Comparison of ENCODE assay signal across 15 cellular contexts in genomic region chr12:124744273-124744640, GRCh38.
DNase-seq lines count a peak whose midpoint lies in the region; ATAC-seq and TF ChIP-seq lines count a peak whose summit lies in the region.
"Had no signal": no experiment of that assay in that cellular context is flagged by ENCODE, and none has a peak within 500 bp of the region (broad histone marks: within the 10 kb centered on the region; RNA-seq: fewer than 3 reads in every experiment).

No MANE protein-coding gene starts in this region.

- peaks cover 16% of the 10 kb centered on the region for H3K4me1 ChIP-seq in A673 (ENCODE audit: insufficient read depth, low read length, poor library complexity, severe bottlenecking)
- H3K4me1 ChIP-seq in Panc1 (ENCODE audit: control insufficient read depth, insufficient read depth, low read length): peaks cover 88% of the 10 kb centered on the region
- H3K4me1 ChIP-seq in esophagus squamous epithelium: peaks cover 18 to 43% (median 32%) of the 10 kb centered on the region in 3 donors
- H3K4me1 ChIP-seq in smooth muscle cell (ENCODE audit: low read depth): peaks cover 3% of the 10 kb centered on the region
- H3K4me1 ChIP-seq in thyroid gland: peaks cover 11 to 23% of the 10 kb centered on the region in 2 donors

- no peak overlapping the region for H3K9ac ChIP-seq in smooth muscle cell (ENCODE audit: low read depth)

- no peak overlapping the region for H3K4me2 ChIP-seq in smooth muscle cell

- in situ Hi-C loops in Panc1 (cut with HindIII; ENCODE audit: low pct_unique_long_range_greater_than_20kb, low sequenced_read_pairs): no loop called here

- intact Hi-C loops in A673 (cut with micrococcal nuclease; ENCODE audit: unreplicated experiment) (no loop called here), Panc1 (cut with micrococcal nuclease; ENCODE audit: unreplicated experiment) (no loop called here), esophagus squamous epithelium (cut with DNase I) (no loop called here), posterior vena cava (cut with DNase I) (no loop called here), thyroid gland (cut with DNase I) (no loop called here)

- BruUV-seq in A673 (replicated peaks; lab: Mats Ljungman, UMichigan): no TSS peak
- no TSS peak for BruUV-seq in Panc1 (replicated peaks; lab: Mats Ljungman, UMichigan)

- WGBS in esophagus squamous epithelium, 2 donors: 92 to 95% methylated on average over 7 of the region's 7 CpGs
- 97% methylated on average over 7 of the region's 7 CpGs for WGBS in smooth muscle cell (ENCODE audit: low lambda C conversion rate)
- WGBS in thyroid gland, 2 donors: 90 to 97% methylated on average over 7 of the region's 7 CpGs

- H3K27ac ChIP-seq in A673 (ENCODE audit: low read depth, low read length, poor library complexity, severe bottlenecking): peak overlapping the region; percentile 24
- H3K27ac ChIP-seq in Panc1 (ENCODE audit: low read length): peak overlapping the region; percentile 100
- peak overlapping the region in 3 of 4 donors; percentile 63 to 93 (median 89) for H3K27ac ChIP-seq in esophagus squamous epithelium
- peak overlapping the region; percentile 37 for H3K27ac ChIP-seq in smooth muscle cell (ENCODE audit: low read depth)
- peak overlapping the region in 1 of 3 donors; percentile 33 for H3K27ac ChIP-seq in thyroid gland
- H3K27ac ChIP-seq: brain microvascular endothelial cell had no signal

- H3K36me3 ChIP-seq in A673 (ENCODE audit: insufficient read depth, low read length, poor library complexity, severe bottlenecking): no peaks in the 10 kb centered on the region
- no peaks in the 10 kb centered on the region for H3K36me3 ChIP-seq in Panc1 (ENCODE audit: control insufficient read depth, insufficient read depth, low read length)
- no peaks in the 10 kb centered on the region for H3K36me3 ChIP-seq in esophagus squamous epithelium
- H3K36me3 ChIP-seq in smooth muscle cell (ENCODE audit: low read depth): no peaks in the 10 kb centered on the region
- no peaks in the 10 kb centered on the region for H3K36me3 ChIP-seq in thyroid gland
- H3K36me3 ChIP-seq: brain microvascular endothelial cell, ovary had no signal

- H3K27me3 ChIP-seq in A673 (replicated peaks; ENCODE audit: insufficient read depth, low read depth, low read length, poor library complexity): no peaks in the 10 kb centered on the region
- H3K27me3 ChIP-seq in Panc1 (ENCODE audit: control insufficient read depth, insufficient read depth, low read length): no peaks in the 10 kb centered on the region
- peaks cover 0 to 43% (median 0%) of the 10 kb centered on the region in 4 donors for H3K27me3 ChIP-seq in esophagus squamous epithelium
- no peaks in the 10 kb centered on the region for H3K27me3 ChIP-seq in smooth muscle cell (ENCODE audit: low read depth)
- H3K27me3 ChIP-seq in thyroid gland: no peaks in the 10 kb centered on the region
- H3K27me3 ChIP-seq: brain microvascular endothelial cell, ovary had no signal

- ATAC-seq in Panc1: no peak

- no peaks in the 10 kb centered on the region for H3K79me2 ChIP-seq in smooth muscle cell (ENCODE audit: low read depth)

- H3K4me3 ChIP-seq in A673 (ENCODE audit: low read depth, low read length, poor library complexity, severe bottlenecking) (no peak overlapping the region), Panc1 (ENCODE audit: low read depth in 2 of 2, low read length in 2 of 2) (no peak overlapping the region), esophagus squamous epithelium (no peak overlapping the region), smooth muscle cell (no peak overlapping the region), thyroid gland (replicated peaks in 1 of 3) (no peak overlapping the region)
- H3K4me3 ChIP-seq: ovary had no signal

- peaks cover 43% of the 10 kb centered on the region for H3F3A ChIP-seq in smooth muscle cell (ENCODE audit: low read depth)

- CTCF ChIA-PET in A673 (lab: Charles Lee): interaction anchor here (0.6 kb wide), 1 partner anchor 709 kb away, joined by 4 read pairs; no protein-coding TSS in a partner anchor
- CTCF ChIA-PET in Panc1 (lab: Charles Lee): no interaction called here

- POLR2A ChIA-PET in A673 (lab: Charles Lee; ENCODE audit: low non-redundant PET) (no interaction called here), Panc1 (lab: Charles Lee) (no interaction called here)

- no peaks in the 10 kb centered on the region for H4K20me1 ChIP-seq in smooth muscle cell (ENCODE audit: low read depth)

- no peak for DNase-seq in A673 (ENCODE audit: low spot score)
- no peak for DNase-seq in Panc1 (ENCODE audit: low read depth, low spot score)
- no peak for DNase-seq in esophagus squamous epithelium (lab: John Stamatoyannopoulos, UW)
- DNase-seq in smooth muscle cell (lab: John Stamatoyannopoulos, UW; ENCODE audit: unreplicated experiment): no peak
- DNase-seq in posterior vena cava (ENCODE audit: low spot score): no peak
- no peak for DNase-seq in thyroid gland
- DNase-seq in CD1c-positive myeloid dendritic cell (ENCODE audit: extremely low spot score): no peak
- no peak for DNase-seq in effector CD4-positive, alpha-beta T cell
- DNase-seq: activated CD4-positive, alpha-beta T cell treated with anti-CD3 and anti-CD28 coated beads, Interleukin-2, amount 50 U/mL, for 4 hours; activated naive CD4-positive, alpha-beta T cell treated with anti-CD3 and anti-CD28 coated beads, Interleukin-2, amount 50 U/mL, for 16 hours; brain microvascular endothelial cell; effector CD8-positive, alpha-beta T cell; hippocampal formation; NCI-H1105; ovary had no signal

- TF ChIP-seq POLR2A in esophagus squamous epithelium (IDR thresholded peaks at IDR 0.05) (no peak), thyroid gland (IDR thresholded peaks at IDR 0.05) (no peak)

- no peaks in the 10 kb centered on the region for H3K9me3 ChIP-seq in A673 (ENCODE audit: low read depth, low read length, poor library complexity, severe bottlenecking)
- peaks cover 3% of the 10 kb centered on the region; the same call in 1 of the 2 replicates for H3K9me3 ChIP-seq in Panc1 (ENCODE audit: control insufficient read depth, insufficient read depth, low read depth, low read length)
- H3K9me3 ChIP-seq in esophagus squamous epithelium: no peaks in the 10 kb centered on the region
- no peaks in the 10 kb centered on the region for H3K9me3 ChIP-seq in smooth muscle cell (replicated peaks; ENCODE audit: low read depth)
- no peaks in the 10 kb centered on the region for H3K9me3 ChIP-seq in thyroid gland
- H3K9me3 ChIP-seq: ovary had no signal

- no peak overlapping the region for H2AFZ ChIP-seq in smooth muscle cell (ENCODE audit: low read depth)

- TF ChIP-seq CTCF in A673 (conservative IDR thresholded peaks at IDR 0.05; ENCODE audit: low read depth, low read length) (no peak), Panc1 (IDR thresholded peaks at IDR 0.05) (no peak), esophagus squamous epithelium (IDR thresholded peaks at IDR 0.05) (no peak), smooth muscle cell (IDR thresholded peaks at IDR 0.05; ENCODE audit: borderline replicate concordance, insufficient read depth, poor library complexity, severe bottlenecking) (no peak), thyroid gland (IDR thresholded peaks at IDR 0.05) (no peak)
